Comparison of ENCODE assay signal across 11 cellular contexts in genomic region chr7:130908345-130909160, GRCh38.
DNase-seq lines count a peak whose midpoint lies in the region; ATAC-seq and TF ChIP-seq lines count a peak whose summit lies in the region.
"Had no signal": no experiment of that assay in that cellular context is flagged by ENCODE, and none has a peak within 500 bp of the region (broad histone marks: within the 10 kb centered on the region; RNA-seq: fewer than 3 reads in every experiment).

No MANE protein-coding gene starts in this region.

- no peak for ATAC-seq in activated CD8-positive, alpha-beta T cell treated with anti-CD3 and anti-CD28 coated beads for 36 hours
- ATAC-seq in HG02571 (IDR thresholded peaks at IDR 0.05; ENCODE audit: unreplicated experiment), result no peak
- ATAC-seq in GM21786 (IDR thresholded peaks at IDR 0.05; ENCODE audit: unreplicated experiment), result no peak
- ATAC-seq: right cardiac atrium had no signal

- WGBS in tibial nerve, 2 donors, result 93% methylated on average over 11 of the region's 11 CpGs

- POLR2A ChIA-PET in activated CD8-positive, alpha-beta T cell treated with anti-CD3 and anti-CD28 coated beads for 36 hours (lab: Charles Lee), result interaction anchor here (1.7 to 1.8 kb wide), 2 partner anchors 11 to 21 kb away, joined by 6 to 10 read pairs; no protein-coding TSS in a partner anchor

- CTCF ChIA-PET in activated naive CD4-positive, alpha-beta T cell treated with anti-CD3 and anti-CD28 coated beads, Interleukin-2, amount 10 ng/mL, durations not matched to agents 7 days and 5 days (lab: Charles Lee), result interaction anchor here (5.9 kb wide), 1 partner anchor 12 kb away, joined by 45 read pairs; no protein-coding TSS in a partner anchor
- CTCF ChIA-PET in activated CD8-positive, alpha-beta T cell treated with anti-CD3 and anti-CD28 coated beads for 36 hours (lab: Charles Lee), result interaction anchor here (1.4 to 9.3 kb wide), 3 partner anchors 13 to 131 kb away, joined by 4 to 96 read pairs (median 6); no protein-coding TSS in a partner anchor

- peak overlapping the region; percentile 68 for H3K27ac Mint-ChIP-seq in activated naive CD4-positive, alpha-beta T cell treated with anti-CD3 and anti-CD28 coated beads, Interleukin-2, amount 10 ng/mL, durations not matched to agents 7 days and 5 days
- peak overlapping the region; percentile 97 for H3K27ac Mint-ChIP-seq in activated CD8-positive, alpha-beta T cell treated with anti-CD3 and anti-CD28 coated beads for 36 hours

- H3K27ac ChIP-seq in tibial nerve, result peak overlapping the region in 3 of 4 donors; percentile 43 to 94 (median 93)

- no peaks in the 10 kb centered on the region for H3K9me3 Mint-ChIP-seq in activated naive CD4-positive, alpha-beta T cell treated with anti-CD3 and anti-CD28 coated beads, Interleukin-2, amount 10 ng/mL, durations not matched to agents 7 days and 5 days
- H3K9me3 Mint-ChIP-seq in activated CD8-positive, alpha-beta T cell treated with anti-CD3 and anti-CD28 coated beads for 36 hours, result no peaks in the 10 kb centered on the region

- DNase-seq in activated naive CD4-positive, alpha-beta T cell treated with anti-CD3 and anti-CD28 coated beads, Interleukin-2, amount 10 ng/mL, durations not matched to agents 7 days and 5 days, result no peak
- DNase-seq in activated naive CD4-positive, alpha-beta T cell treated with anti-CD3 and anti-CD28 coated beads, Interleukin-2, amount 50 U/mL, for 16 hours, result no peak
- DNase-seq in activated CD8-positive, alpha-beta T cell treated with anti-CD3 and anti-CD28 coated beads for 36 hours, result no peak
- DNase-seq in fibroblast of villous mesenchyme (ENCODE audit: low read depth), result no peak
- no peak for DNase-seq in tibial nerve (ENCODE audit: low spot score in 2 of 2)
- no peak for DNase-seq in KG1 (lab: John Stamatoyannopoulos, UW)
- DNase-seq: NCI-H748 treated with DMSO at 0.1 percent for 48 hours, right cardiac atrium had no signal

- no peaks in the 10 kb centered on the region for H3K27me3 Mint-ChIP-seq in activated naive CD4-positive, alpha-beta T cell treated with anti-CD3 and anti-CD28 coated beads, Interleukin-2, amount 10 ng/mL, durations not matched to agents 7 days and 5 days
- H3K27me3 Mint-ChIP-seq in activated CD8-positive, alpha-beta T cell treated with anti-CD3 and anti-CD28 coated beads for 36 hours, result no peaks in the 10 kb centered on the region

- no peak for TF ChIP-seq POLR2A in tibial nerve (IDR thresholded peaks at IDR 0.05)

- H3K36me3 Mint-ChIP-seq in activated naive CD4-positive, alpha-beta T cell treated with anti-CD3 and anti-CD28 coated beads, Interleukin-2, amount 10 ng/mL, durations not matched to agents 7 days and 5 days, result peaks cover 58% of the 10 kb centered on the region
- peaks cover 81% of the 10 kb centered on the region for H3K36me3 Mint-ChIP-seq in activated CD8-positive, alpha-beta T cell treated with anti-CD3 and anti-CD28 coated beads for 36 hours (ENCODE audit: low read depth)

- H3K4me3 ChIP-seq in fibroblast of villous mesenchyme (ENCODE audit: low read depth, low read length) (peak overlapping the region; percentile 68), tibial nerve (peak overlapping the region in 1 of 4 donors; percentile 51)
- H3K4me3 ChIP-seq: lung had no signal

- H3K36me3 ChIP-seq in tibial nerve, result peaks cover 0 to 30% (median 0%) of the 10 kb centered on the region in 3 donors

- H3K4me1 ChIP-seq in tibial nerve, result peaks cover 0 to 88% (median 38%) of the 10 kb centered on the region in 4 donors

- no peak for TF ChIP-seq EP300 in tibial nerve (IDR thresholded peaks at IDR 0.05)

- TF ChIP-seq CTCF in activated CD8-positive, alpha-beta T cell treated with anti-CD3 and anti-CD28 coated beads for 36 hours (IDR thresholded peaks at IDR 0.05), result no peak
- TF ChIP-seq CTCF in fibroblast of villous mesenchyme (IDR thresholded peaks at IDR 0.05; ENCODE audit: insufficient read depth, low read depth, low read length) (no peak), tibial nerve (IDR thresholded peaks at IDR 0.05) (no peak)

- H3K4me1 Mint-ChIP-seq in activated naive CD4-positive, alpha-beta T cell treated with anti-CD3 and anti-CD28 coated beads, Interleukin-2, amount 10 ng/mL, durations not matched to agents 7 days and 5 days, result peaks cover 76% of the 10 kb centered on the region
- H3K4me1 Mint-ChIP-seq in activated CD8-positive, alpha-beta T cell treated with anti-CD3 and anti-CD28 coated beads for 36 hours (ENCODE audit: low read depth), result peaks cover 77% of the 10 kb centered on the region

- no peaks in the 10 kb centered on the region for H3K9me3 ChIP-seq in tibial nerve

- no peaks in the 10 kb centered on the region for H3K27me3 ChIP-seq in tibial nerve

- no peak overlapping the region for H3K4me3 Mint-ChIP-seq in activated naive CD4-positive, alpha-beta T cell treated with anti-CD3 and anti-CD28 coated beads, Interleukin-2, amount 10 ng/mL, durations not matched to agents 7 days and 5 days
- H3K4me3 Mint-ChIP-seq in activated CD8-positive, alpha-beta T cell treated with anti-CD3 and anti-CD28 coated beads for 36 hours, result peak overlapping the region; percentile 87

- intact Hi-C loops in activated CD8-positive, alpha-beta T cell treated with anti-CD3 and anti-CD28 coated beads for 36 hours (cut with micrococcal nuclease), result no loop called here
